In genomic region chr12:51863363-51863920, GRCh38 we compare ENCODE assay signal across 9 cellular contexts. TPM values are rescaled to one million over a fixed set of nuclear protein-coding genes. Genes with fewer than 3 reads are reported as not detected.
DNase-seq lines count a peak whose midpoint lies in the region; ATAC-seq and TF ChIP-seq lines count a peak whose summit lies in the region.
"Had no signal": no experiment of that assay in that cellular context is flagged by ENCODE, and none has a peak within 500 bp of the region (broad histone marks: within the 10 kb centered on the region; RNA-seq: fewer than 3 reads in every experiment).

No MANE protein-coding gene starts in this region.

- H3K4me3 ChIP-seq in Caco-2 (ENCODE audit: low read depth, low read length) (peak overlapping the region; percentile 50), NB4 (ENCODE audit: low read depth, low read length) (no peak overlapping the region), right cardiac atrium (ENCODE audit: low read length) (peak overlapping the region; percentile 48), lower leg skin (ENCODE audit: low read depth, poor library complexity, severe bottlenecking) (no peak overlapping the region)

- peak overlapping the region; percentile 68 for H3K4me3 Mint-ChIP-seq in Caco-2 (ENCODE audit: unreplicated experiment)

- peaks cover 9% of the 10 kb centered on the region for H3K36me3 Mint-ChIP-seq in Caco-2 (ENCODE audit: insufficient read depth, unreplicated experiment)

- H3K4me1 Mint-ChIP-seq in Caco-2 (ENCODE audit: low read depth, unreplicated experiment) = peaks cover 18% of the 10 kb centered on the region

- no peaks in the 10 kb centered on the region for H3K36me3 ChIP-seq in Caco-2 (ENCODE audit: control insufficient read depth, insufficient read depth, low read length)

- CTCF ChIA-PET in Caco-2 (lab: Charles Lee) = interaction anchor here (0.7 to 2.9 kb wide), 8 partner anchors 10 to 162 kb away, joined by 3 to 21 read pairs (median 10); no protein-coding TSS in a partner anchor

- peaks cover 29% of the 10 kb centered on the region for H3K4me1 ChIP-seq in Caco-2
- H3K4me1 ChIP-seq in right cardiac atrium (ENCODE audit: control insufficient read depth, insufficient read depth, low read length) = no peaks in the 10 kb centered on the region

- H3K9me3 ChIP-seq in Caco-2 = no peaks in the 10 kb centered on the region
- no peaks in the 10 kb centered on the region for H3K9me3 ChIP-seq in right cardiac atrium (ENCODE audit: control insufficient read depth, low read length)

- ATAC-seq in right cardiac atrium (peak; percentile 6 to 12), sciatic nerve (peak; percentile 39)

- H3K27ac Mint-ChIP-seq in Caco-2 (ENCODE audit: unreplicated experiment) = peak overlapping the region; percentile 75

- no peak overlapping the region for H3K27ac ChIP-seq in right cardiac atrium (ENCODE audit: low read length)

- no TSS peak for BruUV-seq in Caco-2 (replicated peaks; lab: Mats Ljungman, UMichigan)

- 46% methylated on average over 17 of the region's 17 CpGs for WGBS in right cardiac atrium
- 46 to 52% methylated on average over 16 to 17 of the region's 17 CpGs for WGBS in lower leg skin, 2 donors

- no peak for DNase-seq in Caco-2
- peak; percentile 40 for DNase-seq in NB4 (ENCODE audit: low read depth)
- no peak for DNase-seq in right cardiac atrium
- no peak for DNase-seq in sciatic nerve (ENCODE audit: low spot score)
- DNase-seq in lower leg skin (ENCODE audit: low spot score in 2 of 2) = no peak
- DNase-seq in activated gamma-delta T cell (lab: John Stamatoyannopoulos, UW) = no peak
- no peak for DNase-seq in NOMO-1 (lab: John Stamatoyannopoulos, UW; ENCODE audit: unreplicated experiment in 2 of 2)
- no peak for DNase-seq in hippocampal formation (lab: John Stamatoyannopoulos, UW)

- no peak for TF ChIP-seq CTCF in Caco-2 (IDR thresholded peaks at IDR 0.05; ENCODE audit: insufficient read depth in 1 of 2, low read depth in 1 of 2, low read length in 1 of 2, severe bottlenecking in 1 of 2, unreplicated experiment in 1 of 2)
- TF ChIP-seq CTCF in NB4 (IDR thresholded peaks at IDR 0.05; ENCODE audit: low read depth, low read length) = no peak
- TF ChIP-seq CTCF in lower leg skin (IDR thresholded peaks at IDR 0.05) = no peak

- POLR2A ChIA-PET in Caco-2 (lab: Charles Lee) = interaction anchor here (0.6 to 1.0 kb wide), 5 partner anchors 15 to 1380 kb away, joined by 4 to 6 read pairs (median 4); partner anchors contain the start of gene FIGNL2

- H3K27me3 ChIP-seq in Caco-2 (replicated peaks; ENCODE audit: control insufficient read depth, insufficient read depth, low read length) (no peaks in the 10 kb centered on the region), right cardiac atrium (ENCODE audit: control insufficient read depth, insufficient read depth) (no peaks in the 10 kb centered on the region)

- no peak for TF ChIP-seq POLR2A in NB4 (IDR thresholded peaks at IDR 0.05; ENCODE audit: extremely low read depth, insufficient read length)
- no peak for TF ChIP-seq POLR2A in lower leg skin (IDR thresholded peaks at IDR 0.05)

- intact Hi-C loops in Caco-2 (cut with micrococcal nuclease; ENCODE audit: unreplicated experiment) = no loop called here
- intact Hi-C loops in right cardiac atrium (cut with DNase I) = no loop called here
- intact Hi-C loops in sciatic nerve (cut with DNase I) = no loop called here
- intact Hi-C loops in lower leg skin (cut with DNase I; ENCODE audit: low total_unique reads) = no loop called here

- H3K27me3 Mint-ChIP-seq in Caco-2 (ENCODE audit: insufficient read depth, unreplicated experiment) = no peaks in the 10 kb centered on the region

- no peaks in the 10 kb centered on the region for H3K9me3 Mint-ChIP-seq in Caco-2 (ENCODE audit: unreplicated experiment)

RNA-seq across cellular contexts. Expression of gene FIGNL2, which starts 14.9 kb away (rescaled TPM):
- 3.5 and 3.6 TPM in 2 replicates for total RNA-seq in Caco-2 (2022)
- total RNA-seq in right cardiac atrium = under 1 TPM; 0.25 to 0.39 (median 0.28) TPM
- 0.18 TPM for polyA plus RNA-seq in right cardiac atrium
- 4.0 TPM for total RNA-seq in sciatic nerve
- total RNA-seq in lower leg skin = under 1 TPM in 3 of 4 donors, not detected in 1; 0.17 to 0.49 (median 0.29) TPM
- total RNA-seq: bronchial epithelial cell had no signal

RNA-seq across cellular contexts. Expression of gene ANKRD33, which starts 24.5 kb away (rescaled TPM):
- not detected in 2 replicates for total RNA-seq in Caco-2 (2022)
- total RNA-seq in right cardiac atrium = not detected
- not detected for polyA plus RNA-seq in right cardiac atrium
- total RNA-seq in sciatic nerve = 0.76 TPM
- not detected for total RNA-seq in lower leg skin
- total RNA-seq: bronchial epithelial cell had no signal

RNA-seq across cellular contexts. Expression of gene ACVRL1, which starts 43.9 kb away (rescaled TPM):
- 0.74 TPM in 1 of 2 replicates, not detected in the other for total RNA-seq in Caco-2 (2022)
- total RNA-seq in right cardiac atrium = 10 to 100 TPM; 19.8 to 38.8 (median 28.7) TPM
- polyA plus RNA-seq in right cardiac atrium = 18.7 TPM
- total RNA-seq in sciatic nerve = 57.6 TPM
- total RNA-seq in lower leg skin = 10 to 100 TPM; 12.9 to 99.8 (median 39.9) TPM

Comparison
In these comparisons a context has a peak if more than half of its experiments do, and no peak if none do; other contexts are left out.
1. H3K4me3 ChIP-seq: peak in Caco-2 (single experiment) and right cardiac atrium (single experiment); none in NB4 (single experiment) and lower leg skin (single experiment).